2 cellular contexts compared by ENCODE assay signal in the genomic region with DNA sequence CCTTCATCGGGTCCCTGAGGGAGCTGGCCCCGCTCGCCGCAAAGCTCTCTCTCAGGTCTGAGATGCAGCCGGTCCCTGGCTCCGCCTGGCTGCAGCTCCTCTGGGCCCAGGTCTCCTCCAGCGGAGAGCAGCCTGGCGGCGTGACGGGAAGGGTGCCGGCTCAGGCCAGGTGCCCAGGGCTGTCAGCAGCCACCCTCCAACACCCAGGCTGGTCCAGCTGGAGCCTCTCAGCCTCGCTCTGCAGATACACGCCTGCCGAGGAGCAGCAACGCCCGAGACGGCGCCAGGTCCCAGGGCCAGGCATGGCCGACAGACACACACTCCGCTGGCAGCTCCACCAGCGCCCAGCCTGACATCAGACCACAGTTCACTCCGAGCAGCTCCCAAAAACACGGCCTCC.
TF ChIP-seq lines count a peak whose summit lies in the region.

No MANE protein-coding gene starts in this region.

TF ChIP-seq in IMR-90, 13 proteins besides CTCF, POLR2A, EP300 and RAD21:
- TF ChIP-seq SMC3 (IDR thresholded peaks at IDR 0.05; ENCODE audit: low read depth, low read length) (no peak), RCOR1 (IDR thresholded peaks at IDR 0.05; ENCODE audit: insufficient replicate concordance, low read length) (no peak)

TF ChIP-seq in WTC11, 78 proteins besides CTCF, POLR2A, EP300 and RAD21:
- TF ChIP-seq AR (CRISPR knock-in tag; IDR thresholded peaks at IDR 0.05) (no peak), OVOL2 (CRISPR knock-in tag; IDR thresholded peaks at IDR 0.05; ENCODE audit: borderline replicate concordance) (no peak), HMGA2 (CRISPR knock-in tag; IDR thresholded peaks at IDR 0.05) (no peak), JAZF1 (CRISPR knock-in tag; IDR thresholded peaks at IDR 0.05) (no peak), NFYB (CRISPR knock-in tag; conservative IDR thresholded peaks at IDR 0.05; ENCODE audit: low read depth) (no peak), AFF4 (CRISPR knock-in tag; IDR thresholded peaks at IDR 0.05; ENCODE audit: borderline replicate concordance) (no peak), ATF6 (CRISPR knock-in tag; IDR thresholded peaks at IDR 0.05) (no peak), ERG (CRISPR knock-in tag; IDR thresholded peaks at IDR 0.05) (no peak), GTF2I (CRISPR knock-in tag; conservative IDR thresholded peaks at IDR 0.05) (no peak), RELA (CRISPR knock-in tag; IDR thresholded peaks at IDR 0.05; ENCODE audit: borderline replicate concordance) (no peak)
- TF ChIP-seq, protein P1, sequence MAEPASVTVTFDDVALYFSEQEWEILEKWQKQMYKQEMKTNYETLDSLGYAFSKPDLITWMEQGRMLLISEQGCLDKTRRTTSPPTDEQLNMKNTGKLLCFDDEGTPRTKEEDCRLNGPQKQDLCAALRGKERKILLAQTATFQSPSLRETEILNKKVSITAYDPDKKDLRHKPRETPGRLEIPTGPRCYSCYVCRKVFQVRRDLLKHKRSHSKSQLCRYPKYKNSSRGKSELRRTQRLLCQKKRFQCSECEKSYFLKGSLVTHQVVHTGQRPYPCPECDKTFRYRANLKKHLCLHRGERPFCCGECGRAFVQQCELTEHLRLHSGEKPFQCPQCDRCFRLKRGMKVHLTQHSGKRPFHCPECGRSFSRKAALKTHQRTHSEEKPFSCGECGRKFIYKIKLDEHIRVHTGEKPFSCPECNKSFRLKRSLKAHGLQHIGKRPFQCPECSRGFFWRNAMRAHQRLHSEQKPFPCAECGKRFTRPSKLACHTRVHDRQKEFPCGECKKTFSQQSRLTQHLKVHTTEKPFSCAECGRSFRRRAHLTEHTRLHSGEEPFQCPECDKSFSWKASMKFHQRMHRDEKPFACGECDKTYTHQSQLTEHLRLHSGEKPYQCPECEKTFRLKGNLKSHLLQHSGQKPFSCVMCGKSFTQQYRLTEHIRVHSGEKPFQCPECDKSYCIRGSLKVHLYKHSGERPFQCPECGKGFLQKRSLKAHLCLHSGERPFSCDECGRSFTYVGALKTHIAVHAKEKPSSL (CRISPR knock-in tag; conservative IDR thresholded peaks at IDR 0.05) = no peak
- TF ChIP-seq, protein P2, sequence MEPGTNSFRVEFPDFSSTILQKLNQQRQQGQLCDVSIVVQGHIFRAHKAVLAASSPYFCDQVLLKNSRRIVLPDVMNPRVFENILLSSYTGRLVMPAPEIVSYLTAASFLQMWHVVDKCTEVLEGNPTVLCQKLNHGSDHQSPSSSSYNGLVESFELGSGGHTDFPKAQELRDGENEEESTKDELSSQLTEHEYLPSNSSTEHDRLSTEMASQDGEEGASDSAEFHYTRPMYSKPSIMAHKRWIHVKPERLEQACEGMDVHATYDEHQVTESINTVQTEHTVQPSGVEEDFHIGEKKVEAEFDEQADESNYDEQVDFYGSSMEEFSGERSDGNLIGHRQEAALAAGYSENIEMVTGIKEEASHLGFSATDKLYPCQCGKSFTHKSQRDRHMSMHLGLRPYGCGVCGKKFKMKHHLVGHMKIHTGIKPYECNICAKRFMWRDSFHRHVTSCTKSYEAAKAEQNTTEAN (CRISPR knock-in tag; IDR thresholded peaks at IDR 0.05) = no peak
